Comparison of ENCODE assay signal across 8 cellular contexts in the genomic region with DNA sequence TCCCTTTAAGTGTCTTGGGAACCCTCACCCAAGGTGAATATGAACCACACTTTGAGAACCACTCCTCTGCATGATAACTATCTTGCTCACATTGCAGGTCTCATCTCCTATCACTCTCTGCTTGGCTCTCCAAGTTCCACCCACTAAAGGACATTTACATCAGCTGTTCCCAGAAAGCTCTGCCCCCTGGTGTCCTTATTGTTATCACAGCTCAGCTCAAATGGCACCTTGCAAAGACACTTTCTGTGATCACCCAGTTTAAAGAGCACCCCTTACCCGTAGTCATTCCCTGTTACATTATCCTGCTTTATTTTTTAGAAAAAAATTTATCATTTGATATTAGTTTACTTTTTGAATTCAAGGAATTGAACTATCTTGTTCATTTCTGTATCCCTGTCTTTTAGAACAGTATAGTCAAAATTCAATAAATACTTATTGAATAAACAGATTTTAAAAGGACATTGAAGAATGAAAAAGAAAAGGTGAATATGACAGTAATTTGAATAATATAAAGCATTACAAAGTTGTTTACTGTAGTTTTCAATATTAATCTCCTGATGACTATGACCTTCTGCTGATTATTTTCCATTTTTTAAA. TPM values are rescaled to one million over a fixed set of nuclear protein-coding genes. Genes with fewer than 3 reads are reported as not detected.
DNase-seq lines count a peak whose midpoint lies in the region; TF ChIP-seq lines count a peak whose summit lies in the region.

No MANE protein-coding gene starts in this region.

- peak; percentile 11 for DNase-seq in GM04504 (ENCODE audit: low read depth)
- peak; percentile 58 for DNase-seq in H7
- DNase-seq in NCI-H446 treated with DMSO at 0.1 percent for 48 hours (lab: John Stamatoyannopoulos, UW): peak; percentile 5
- peak; percentile 5 for DNase-seq in activated CD8-positive, alpha-beta memory T cell treated with anti-CD3 and anti-CD28 coated beads, Interleukin-2, amount 50 U/mL, for 24 hours (ENCODE audit: extremely low read depth)
- DNase-seq in fibroblast of lung (ENCODE audit: low read depth in 2 of 2): peak; percentile 36 to 57
- DNase-seq in pons (ENCODE audit: low spot score): peak; percentile 34
- no peak for DNase-seq in NCI-H524 treated with DMSO at 0.1 percent for 48 hours (lab: John Stamatoyannopoulos, UW)
- no peak for DNase-seq in NCI-H1105 treated with DMSO at 0.1 percent for 48 hours (lab: John Stamatoyannopoulos, UW)

- H3K27me3 ChIP-seq in H7 (ENCODE audit: control insufficient read depth, insufficient read depth, low read length) (no peaks in the 10 kb centered on the region), fibroblast of lung (ENCODE audit: control insufficient read depth, insufficient read depth, low read length) (no peaks in the 10 kb centered on the region)

- no peak overlapping the region for H2AFZ ChIP-seq in fibroblast of lung (ENCODE audit: low read length)

- H4K20me1 ChIP-seq in fibroblast of lung (ENCODE audit: control insufficient read depth, extremely low read depth, insufficient read depth, low read length): no peaks in the 10 kb centered on the region

- no peak overlapping the region for H3K9ac ChIP-seq in fibroblast of lung (ENCODE audit: insufficient read depth, low read length)

- peak; percentile 48 to 66 for TF ChIP-seq CTCF in fibroblast of lung (conservative IDR thresholded peaks at IDR 0.05 in 1 of 2, IDR thresholded peaks at IDR 0.05 in 1 of 2; ENCODE audit: low read depth in 1 of 2, low read length in 2 of 2)

- H3K4me3 ChIP-seq in H7 (ENCODE audit: insufficient read depth, low read depth, low read length): no peak overlapping the region
- H3K4me3 ChIP-seq in fibroblast of lung (replicated peaks in 1 of 4; ENCODE audit: control extremely low read depth in 1 of 4, insufficient read depth in 1 of 4, low read depth in 3 of 4, low read length in 4 of 4): no peak overlapping the region

- H3K27ac ChIP-seq in fibroblast of lung (ENCODE audit: insufficient read depth, low read length): no peak overlapping the region

- no peaks in the 10 kb centered on the region for H3K79me2 ChIP-seq in fibroblast of lung (ENCODE audit: control insufficient read depth, insufficient read depth, low read length)

- no peaks in the 10 kb centered on the region for H3K36me3 ChIP-seq in H7 (replicated peaks; ENCODE audit: control insufficient read depth, insufficient read depth, low read length)
- no peaks in the 10 kb centered on the region for H3K36me3 ChIP-seq in fibroblast of lung (ENCODE audit: control insufficient read depth, insufficient read depth, low read length)

- no peak overlapping the region for H3K4me2 ChIP-seq in fibroblast of lung (ENCODE audit: extremely low read depth, insufficient read depth, low read length)

- H3K4me1 ChIP-seq in fibroblast of lung (ENCODE audit: control insufficient read depth, extremely low read depth, insufficient read depth, low read length): no peaks in the 10 kb centered on the region

- no peaks in the 10 kb centered on the region for H3K9me3 ChIP-seq in fibroblast of lung (ENCODE audit: control insufficient read depth, insufficient read depth, low read depth, low read length)

RNA-seq across cellular contexts. Expression of gene GUCY2C, which starts 20.5 kb away (rescaled TPM):
- 1.1 and 2.5 TPM in 2 replicates for total RNA-seq in H7 (2014; rRNA removed; shearing (Covaris generic))
- not detected in 2 replicates for total RNA-seq in fibroblast of lung
- 0.02 TPM in 1 of 2 replicates, not detected in the other for polyA plus RNA-seq in fibroblast of lung
- polyA plus RNA-seq in fibroblast of lung (2012): not detected in 2 replicates
- not detected in 2 replicates for polyA minus RNA-seq in fibroblast of lung (ENCODE audit: low replicate concordance)

Comparison
In these comparisons a context has a peak if more than half of its experiments do, and no peak if none do; other contexts are left out.
1. DNase-seq: peak in GM04504 (single experiment), H7 (single experiment), NCI-H446 treated with DMSO at 0.1 percent for 48 hours (single experiment), activated CD8-positive, alpha-beta memory T cell treated with anti-CD3 and anti-CD28 coated beads, Interleukin-2, amount 50 U/mL, for 24 hours (single experiment), fibroblast of lung (2 of 2) and pons (single experiment); none in NCI-H524 treated with DMSO at 0.1 percent for 48 hours (single experiment) and NCI-H1105 treated with DMSO at 0.1 percent for 48 hours (single experiment).